In genomic region chr17:69609495-69610315, GRCh38 we compare ENCODE assay signal across 9 cellular contexts.
DNase-seq lines count a peak whose midpoint lies in the region; ATAC-seq, FAIRE-seq and TF ChIP-seq lines count a peak whose summit lies in the region.
"Had no signal": no experiment of that assay in that cellular context is flagged by ENCODE, and none has a peak within 500 bp of the region (broad histone marks: within the 10 kb centered on the region; RNA-seq: fewer than 3 reads in every experiment).

No MANE protein-coding gene starts in this region.

- no peaks in the 10 kb centered on the region for H3K36me3 ChIP-seq in lung (ENCODE audit: control insufficient read depth in 2 of 2, insufficient read depth in 2 of 2, low read length in 2 of 2)
- no peaks in the 10 kb centered on the region for H3K36me3 ChIP-seq in kidney (ENCODE audit: control insufficient read depth in 1 of 2, insufficient read depth in 2 of 2, low read length in 2 of 2)

- H3K9ac ChIP-seq in kidney (ENCODE audit: low read length in 2 of 2), result no peak overlapping the region

- DNase-seq in DMS 273 treated with DMSO at 0.1 percent for 48 hours (lab: John Stamatoyannopoulos, UW) (peak; percentile 25), M059J (ENCODE audit: low read depth) (peak; percentile 39), lung (ENCODE audit: low spot score) (no peak), kidney (no peak), SK-N-DZ (ENCODE audit: low spot score) (no peak), SHP77 treated with DMSO at 0.1 percent for 48 hours (lab: John Stamatoyannopoulos, UW) (no peak)
- no peak for DNase-seq in stimulated activated naive CD8-positive, alpha-beta T cell treated with anti-CD3 and anti-CD28 coated beads, Interleukin-15, Interleukin-2, amounts not matched to agents 100 U/mL and 50 U/mL, for 24 hours

- H3K27me3 Mint-ChIP-seq in brain, result no peaks in the 10 kb centered on the region

- H3K27ac ChIP-seq in lung (ENCODE audit: low read depth in 1 of 2, low read length in 1 of 2) (peak overlapping the region in 1 of 2 donors; percentile 46), kidney (ENCODE audit: low read depth in 2 of 2, low read length in 2 of 2) (no peak overlapping the region)

- no peaks in the 10 kb centered on the region for H3K27me3 ChIP-seq in lung (ENCODE audit: control insufficient read depth, insufficient read depth)

- H3K4me1 ChIP-seq in lung (ENCODE audit: control insufficient read depth in 2 of 2, insufficient read depth in 2 of 2, low read length in 2 of 2), result peaks cover 1 to 21% of the 10 kb centered on the region in 2 donors
- peaks cover 4 to 12% of the 10 kb centered on the region in 2 donors for H3K4me1 ChIP-seq in kidney (ENCODE audit: control insufficient read depth in 1 of 2, insufficient read depth in 1 of 2, low read depth in 1 of 2, low read length in 2 of 2)

- no peak for FAIRE-seq in kidney (lab: Jason Lieb, UNC)

- WGBS in lung, 2 donors, result 58 to 60% methylated on average over 6 of the region's 6 CpGs

- TF ChIP-seq CTCF in brain (conservative IDR thresholded peaks at IDR 0.05) (peak; percentile 40 to 48), lung (IDR thresholded peaks at IDR 0.05; ENCODE audit: control extremely low read depth, extremely low read depth) (peak; percentile 14), kidney (IDR thresholded peaks at IDR 0.05; ENCODE audit: borderline replicate concordance, extremely low read depth, insufficient read depth) (no peak)

- H3K36me3 Mint-ChIP-seq in brain, result peaks cover 5% of the 10 kb centered on the region
- H3K36me3 Mint-ChIP-seq: memory B cell had no signal

- intact Hi-C loops in kidney (cut with DNase I), result no loop called here

- H3K9me3 ChIP-seq in lung (ENCODE audit: control insufficient read depth in 2 of 2, insufficient read depth in 1 of 2, low read length in 1 of 2), result no peaks in the 10 kb centered on the region
- no peaks in the 10 kb centered on the region for H3K9me3 ChIP-seq in kidney (ENCODE audit: control insufficient read depth in 1 of 2, low read length in 2 of 2)

- ATAC-seq in lung (ENCODE audit: insufficient read depth, low FRiP score), result no peak
- ATAC-seq in stimulated activated naive CD8-positive, alpha-beta T cell treated with anti-CD3 and anti-CD28 coated beads, Interleukin-15, Interleukin-2, amounts not matched to agents 100 U/mL and 50 U/mL, for 24 hours, result no peak

- peaks cover 52% of the 10 kb centered on the region for H3K4me1 Mint-ChIP-seq in brain

- no peak overlapping the region for H3K4me3 Mint-ChIP-seq in brain
- H3K4me3 Mint-ChIP-seq: memory B cell had no signal

- H3K9me3 Mint-ChIP-seq in brain, result peaks cover 6 to 15% (median 9%) of the 10 kb centered on the region in 5 experiments
- H3K9me3 Mint-ChIP-seq: memory B cell had no signal

- H3K4me3 ChIP-seq in lung (no peak overlapping the region), kidney (ENCODE audit: low read length in 2 of 2) (no peak overlapping the region)

- peak overlapping the region; percentile 8 to 98 (median 90) for H3K27ac Mint-ChIP-seq in brain
- H3K27ac Mint-ChIP-seq: memory B cell had no signal

Comparison
In these comparisons a context has a peak if more than half of its experiments do, and no peak if none do; other contexts are left out.
1. DNase-seq: peak in DMS 273 treated with DMSO at 0.1 percent for 48 hours (single experiment) and M059J (single experiment); none in lung (single experiment), kidney (single experiment), SK-N-DZ (single experiment), SHP77 treated with DMSO at 0.1 percent for 48 hours (single experiment) and stimulated activated naive CD8-positive, alpha-beta T cell treated with anti-CD3 and anti-CD28 coated beads, Interleukin-15, Interleukin-2, amounts not matched to agents 100 U/mL and 50 U/mL, for 24 hours (single experiment).